In genomic region chr16:49628148-49628547, GRCh38 we compare ENCODE assay signal across 25 cellular contexts.
"Had no signal": no experiment of that assay in that cellular context is flagged by ENCODE, and none has a peak within 500 bp of the region (broad histone marks: within the 10 kb centered on the region; RNA-seq: fewer than 3 reads in every experiment).

No MANE protein-coding gene starts in this region.

- H3K27me3 ChIP-seq: left lung, pancreas, sigmoid colon, spleen, suprapubic skin, tibial artery, vagina had no signal

- ATAC-seq: left colon; left lung; lower lobe of right lung; naive thymus-derived CD8-positive, alpha-beta T cell; pancreas; right cardiac atrium; stimulated activated effector memory CD8-positive, alpha-beta T cell treated with anti-CD3 and anti-CD28 coated beads, Interleukin-12 subunit alpha, Interleukin-12 subunit beta, amount 100 ng/mL, for 72 hours had no signal

- H3K9me3 ChIP-seq: lower lobe of right lung, pancreas, prostate gland, sigmoid colon, suprapubic skin, thoracic aorta, tibial artery, vagina had no signal

- DNase-seq: hippocampal formation; kidney; left colon; left lung; lower lobe of right lung; mammary epithelial cell; mesenchymal stem cell; naive thymus-derived CD8-positive, alpha-beta T cell; nucleus accumbens; pancreas; posterior cingulate gyrus; retina; right cardiac atrium; sigmoid colon; small intestine; spleen; stimulated activated CD4-positive, alpha-beta T cell treated with anti-CD3 and anti-CD28 coated beads, Interleukin-4, amount 100 ng/mL, for 24 hours; stimulated activated naive CD4-positive, alpha-beta T cell; trophoblast cell had no signal

- H3K4me1 ChIP-seq: left lung, lower lobe of right lung, pancreas, prostate gland, suprapubic skin had no signal

- H3K27ac ChIP-seq: left lung, lower lobe of right lung, pancreas, prostate gland, sigmoid colon, spleen, suprapubic skin, thoracic aorta, tibial artery, vagina had no signal

- H3K4me3 ChIP-seq: left lung, lower lobe of right lung, pancreas, prostate gland, sigmoid colon, spleen, suprapubic skin, thoracic aorta, tibial artery, vagina had no signal

- H3K36me3 ChIP-seq: left lung, lower lobe of right lung, pancreas, prostate gland, sigmoid colon, spleen, suprapubic skin, thoracic aorta, tibial artery, vagina had no signal

- FAIRE-seq: kidney, pancreas, small intestine had no signal
